15 cellular contexts compared by ENCODE assay signal in genomic region chr4:8675383-8675782, GRCh38.
DNase-seq lines count a peak whose midpoint lies in the region; ATAC-seq and TF ChIP-seq lines count a peak whose summit lies in the region.
"Had no signal": no experiment of that assay in that cellular context is flagged by ENCODE, and none has a peak within 500 bp of the region (broad histone marks: within the 10 kb centered on the region; RNA-seq: fewer than 3 reads in every experiment).

No MANE protein-coding gene starts in this region.

- no peaks in the 10 kb centered on the region for H3K4me1 Mint-ChIP-seq in neural progenitor cell
- H3K4me1 Mint-ChIP-seq: naive B cell had no signal

- no peaks in the 10 kb centered on the region for H3F3A ChIP-seq in neural progenitor cell (ENCODE audit: low read depth)

- no peaks in the 10 kb centered on the region for H3K36me3 Mint-ChIP-seq in neural progenitor cell
- H3K36me3 Mint-ChIP-seq: naive B cell had no signal

- no peak overlapping the region for H3K4me3 ChIP-seq in neural progenitor cell
- H3K4me3 ChIP-seq: heart right ventricle had no signal

- H3K27ac Mint-ChIP-seq in neural progenitor cell: no peak overlapping the region
- H3K27ac Mint-ChIP-seq: activated naive CD4-positive, alpha-beta T cell treated with anti-CD3 and anti-CD28 coated beads for 36 hours; naive B cell had no signal

- TF ChIP-seq CTCF in neural progenitor cell (IDR thresholded peaks at IDR 0.05): no peak

- no peaks in the 10 kb centered on the region for H3K36me3 ChIP-seq in neural progenitor cell
- H3K36me3 ChIP-seq: heart right ventricle had no signal

- H3K79me2 ChIP-seq in neural progenitor cell (ENCODE audit: low read depth): no peaks in the 10 kb centered on the region

- no peak overlapping the region for H3K9ac ChIP-seq in neural progenitor cell

- H3K4me3 Mint-ChIP-seq in neural progenitor cell: no peak overlapping the region
- H3K4me3 Mint-ChIP-seq: activated naive CD4-positive, alpha-beta T cell treated with anti-CD3 and anti-CD28 coated beads for 36 hours; naive B cell had no signal

- no peak overlapping the region for H2AFZ ChIP-seq in neural progenitor cell (replicated peaks)

- H3K27me3 Mint-ChIP-seq in neural progenitor cell (ENCODE audit: insufficient read depth, low read depth): peaks cover 28% of the 10 kb centered on the region

- no peaks in the 10 kb centered on the region for H3K9me3 Mint-ChIP-seq in neural progenitor cell

- H3K27ac ChIP-seq in neural progenitor cell: no peak overlapping the region
- H3K27ac ChIP-seq: heart right ventricle had no signal

- no peaks in the 10 kb centered on the region for H3K4me1 ChIP-seq in neural progenitor cell
- H3K4me1 ChIP-seq: heart right ventricle had no signal

- DNase-seq in EH (ENCODE audit: low read depth) (peak; percentile 33), Kasumi-1 (lab: John Stamatoyannopoulos, UW) (peak; percentile 0 to 4), ecto neural progenitor cell (ENCODE audit: low spot score) (peak; percentile 88), neural progenitor cell (ENCODE audit: low spot score) (peak; percentile 91)
- no peak for DNase-seq in NK-92 treated with Interleukin-12 subunit alpha and Interleukin-12 subunit beta, amount 100 ng/mL, for 24 hours (lab: John Stamatoyannopoulos, UW)
- DNase-seq: activated CD4-positive, alpha-beta T cell treated with anti-CD3 and anti-CD28 coated beads, Interleukin-2, amount 50 U/mL, for 1 hour; activated naive CD4-positive, alpha-beta T cell treated with anti-CD3 and anti-CD28 coated beads for 36 hours; heart right ventricle; naive B cell; NCI-H146; SHP77; stimulated activated naive CD8-positive, alpha-beta T cell treated with anti-CD3 and anti-CD28 coated beads, Interleukin-15, Interleukin-2, amounts not matched to agents 100 U/mL and 50 U/mL, for 24 hours had no signal

- peaks cover 63% of the 10 kb centered on the region for H3K27me3 ChIP-seq in neural progenitor cell

- no peaks in the 10 kb centered on the region for H3K9me3 ChIP-seq in neural progenitor cell (ENCODE audit: low read depth)
- H3K9me3 ChIP-seq: heart right ventricle had no signal

- no peak overlapping the region for H3K4me2 ChIP-seq in neural progenitor cell

- peaks cover 18% of the 10 kb centered on the region for H4K20me1 ChIP-seq in neural progenitor cell (ENCODE audit: low read depth)

- ATAC-seq in GM21717 (IDR thresholded peaks at IDR 0.05; ENCODE audit: unreplicated experiment) (no peak), HG02623 (IDR thresholded peaks at IDR 0.05; ENCODE audit: unreplicated experiment) (no peak), GM18520 (IDR thresholded peaks at IDR 0.05; ENCODE audit: unreplicated experiment) (no peak)
- ATAC-seq: stimulated activated naive CD8-positive, alpha-beta T cell treated with anti-CD3 and anti-CD28 coated beads, Interleukin-15, Interleukin-2, amounts not matched to agents 100 U/mL and 50 U/mL, for 24 hours had no signal
